Comparison of ENCODE assay signal across 22 cellular contexts in the genomic region with DNA sequence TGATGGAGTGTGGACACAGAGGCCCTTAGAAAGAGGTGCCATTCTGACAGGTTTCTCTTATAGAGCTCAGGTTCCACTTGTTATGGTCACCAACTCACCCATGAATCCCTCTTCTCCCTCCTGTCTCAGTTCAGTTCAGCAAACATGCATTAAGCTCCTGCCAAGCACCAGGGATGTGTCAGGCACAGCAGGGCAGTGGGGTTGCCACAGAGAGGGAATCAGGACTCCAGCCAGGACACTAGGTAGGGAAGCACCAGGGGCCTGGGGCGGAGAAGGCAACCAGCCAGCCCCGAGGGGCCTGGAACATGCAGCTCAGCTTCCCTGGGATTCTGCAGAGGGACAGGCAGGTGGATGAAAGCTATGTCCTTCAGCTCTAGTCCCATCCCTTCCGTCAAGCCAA.
"Had no signal": no experiment of that assay in that cellular context is flagged by ENCODE, and none has a peak within 500 bp of the region (broad histone marks: within the 10 kb centered on the region; RNA-seq: fewer than 3 reads in every experiment).

No MANE protein-coding gene starts in this region.

- H3K27ac ChIP-seq: colonic mucosa, epithelial cell of prostate, gastrocnemius medialis, heart left ventricle, hepatocyte, psoas muscle, sigmoid colon, transverse colon, upper lobe of right lung, uterus had no signal

- H2AFZ ChIP-seq: hepatocyte had no signal

- H3K4me1 ChIP-seq: colonic mucosa, gastrocnemius medialis, psoas muscle, sigmoid colon, transverse colon, upper lobe of right lung, uterus had no signal

- ATAC-seq: gastrocnemius medialis; heart left ventricle; left lobe of liver; mucosa of descending colon; right cardiac atrium; stimulated activated naive B cell treated with anti-CD40 and anti-IgM and Interleukin-4, amounts not matched to agents 10 μg/mL and 1 μg/mL and 100 μg/mL, for 72 hours; upper lobe of right lung had no signal

- DNase-seq: colonic mucosa; effector CD8-positive, alpha-beta T cell; endodermal cell; foreskin fibroblast; gastrocnemius medialis; heart left ventricle; kidney; mucosa of descending colon; naive B cell; psoas muscle; right cardiac atrium; sigmoid colon; stimulated activated CD4-positive, alpha-beta T cell treated with anti-CD3 and anti-CD28 coated beads, Interleukin-2, amount 100 ng/mL, for 24 hours; stimulated activated CD4-positive, alpha-beta T cell treated with anti-CD3 and anti-CD28 coated beads, Interleukin-4, amount 100 ng/mL, for 4 hours; stimulated activated naive B cell treated with anti-CD40 and anti-IgM and Interleukin-4, amounts not matched to agents 10 μg/mL and 1 μg/mL and 100 μg/mL, for 72 hours; transverse colon; upper lobe of right lung; uterus had no signal

- H3K27me3 ChIP-seq: colonic mucosa, gastrocnemius medialis, heart left ventricle, hepatocyte, sigmoid colon, transverse colon, upper lobe of right lung, uterus had no signal

- H3K4me3 ChIP-seq: colonic mucosa, gastrocnemius medialis, heart left ventricle, hepatocyte, lung, mucosa of descending colon, psoas muscle, sigmoid colon, transverse colon, upper lobe of right lung, uterus had no signal

- H3K4me2 ChIP-seq: hepatocyte had no signal

- H3K79me2 ChIP-seq: hepatocyte had no signal

- H3K36me3 ChIP-seq: colonic mucosa, heart left ventricle, sigmoid colon, transverse colon, upper lobe of right lung, uterus had no signal

- H3K9me3 ChIP-seq: colonic mucosa, gastrocnemius medialis, heart left ventricle, mucosa of descending colon, psoas muscle, sigmoid colon, transverse colon, upper lobe of right lung, uterus had no signal
